1 cellular context compared by ENCODE assay signal in genomic region chr1:167726038-167726437, GRCh38.
TF ChIP-seq lines count a peak whose summit lies in the region.

No MANE protein-coding gene starts in this region.

TF ChIP-seq in GM23338, 12 proteins besides CTCF, POLR2A, EP300 and RAD21 (continued from another document):
- TF ChIP-seq, protein P1, sequence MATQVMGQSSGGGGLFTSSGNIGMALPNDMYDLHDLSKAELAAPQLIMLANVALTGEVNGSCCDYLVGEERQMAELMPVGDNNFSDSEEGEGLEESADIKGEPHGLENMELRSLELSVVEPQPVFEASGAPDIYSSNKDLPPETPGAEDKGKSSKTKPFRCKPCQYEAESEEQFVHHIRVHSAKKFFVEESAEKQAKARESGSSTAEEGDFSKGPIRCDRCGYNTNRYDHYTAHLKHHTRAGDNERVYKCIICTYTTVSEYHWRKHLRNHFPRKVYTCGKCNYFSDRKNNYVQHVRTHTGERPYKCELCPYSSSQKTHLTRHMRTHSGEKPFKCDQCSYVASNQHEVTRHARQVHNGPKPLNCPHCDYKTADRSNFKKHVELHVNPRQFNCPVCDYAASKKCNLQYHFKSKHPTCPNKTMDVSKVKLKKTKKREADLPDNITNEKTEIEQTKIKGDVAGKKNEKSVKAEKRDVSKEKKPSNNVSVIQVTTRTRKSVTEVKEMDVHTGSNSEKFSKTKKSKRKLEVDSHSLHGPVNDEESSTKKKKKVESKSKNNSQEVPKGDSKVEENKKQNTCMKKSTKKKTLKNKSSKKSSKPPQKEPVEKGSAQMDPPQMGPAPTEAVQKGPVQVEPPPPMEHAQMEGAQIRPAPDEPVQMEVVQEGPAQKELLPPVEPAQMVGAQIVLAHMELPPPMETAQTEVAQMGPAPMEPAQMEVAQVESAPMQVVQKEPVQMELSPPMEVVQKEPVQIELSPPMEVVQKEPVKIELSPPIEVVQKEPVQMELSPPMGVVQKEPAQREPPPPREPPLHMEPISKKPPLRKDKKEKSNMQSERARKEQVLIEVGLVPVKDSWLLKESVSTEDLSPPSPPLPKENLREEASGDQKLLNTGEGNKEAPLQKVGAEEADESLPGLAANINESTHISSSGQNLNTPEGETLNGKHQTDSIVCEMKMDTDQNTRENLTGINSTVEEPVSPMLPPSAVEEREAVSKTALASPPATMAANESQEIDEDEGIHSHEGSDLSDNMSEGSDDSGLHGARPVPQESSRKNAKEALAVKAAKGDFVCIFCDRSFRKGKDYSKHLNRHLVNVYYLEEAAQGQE (IDR thresholded peaks at IDR 0.05; ENCODE audit: unreplicated experiment): no peak
- TF ChIP-seq CREB1 (CRISPR knock-in tag; IDR thresholded peaks at IDR 0.05; ENCODE audit: low read depth) (no peak), STAT1 (IDR thresholded peaks at IDR 0.05; ENCODE audit: unreplicated experiment) (no peak), ZNF462 (CRISPR knock-in tag; IDR thresholded peaks at IDR 0.05) (no peak), ETS1 (IDR thresholded peaks at IDR 0.05) (no peak), EZH2 (IDR thresholded peaks at IDR 0.05; ENCODE audit: low read depth, unreplicated experiment) (no peak), JUNB (IDR thresholded peaks at IDR 0.05; ENCODE audit: unreplicated experiment) (no peak), POLR2AphosphoS5 (IDR thresholded peaks at IDR 0.05; ENCODE audit: low read depth) (no peak), ZNF114 (CRISPR knock-in tag; IDR thresholded peaks at IDR 0.05) (no peak)
